16 cellular contexts compared by ENCODE assay signal in the genomic region with DNA sequence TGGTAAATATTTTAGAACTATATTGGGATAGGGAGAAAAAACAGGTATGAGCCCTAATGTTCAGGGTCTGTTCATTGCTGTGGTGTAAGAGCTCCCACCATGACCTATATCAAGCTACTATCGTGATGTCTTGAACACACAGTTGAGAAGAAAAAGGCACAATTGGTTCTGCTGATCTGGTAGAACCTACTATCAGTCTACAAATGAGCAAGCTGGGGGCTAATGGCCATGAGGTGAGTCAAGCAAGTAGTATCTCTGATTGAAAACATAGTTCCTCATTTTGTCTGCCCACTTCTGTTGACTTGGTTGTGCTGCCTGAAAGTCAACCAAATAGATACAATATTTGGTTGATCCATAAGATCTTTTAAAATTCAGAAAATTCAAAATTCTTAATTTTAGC.
"Had no signal": no experiment of that assay in that cellular context is flagged by ENCODE, and none has a peak within 500 bp of the region (broad histone marks: within the 10 kb centered on the region; RNA-seq: fewer than 3 reads in every experiment).

No MANE protein-coding gene starts in this region.

- H3K27me3 ChIP-seq: adrenal gland, neural progenitor cell, ovary, right lobe of liver, suprapubic skin had no signal

- DNase-seq: activated B cell treated with CpG ODN at 0.5 μM for 24 hours; activated CD4-positive, alpha-beta T cell treated with anti-CD3 and anti-CD28 coated beads for 48 hours; activated CD8-positive, alpha-beta T cell treated with anti-CD3 and anti-CD28 coated beads for 36 hours; activated effector memory CD4-positive, alpha-beta T cell treated with anti-CD3 and anti-CD28 coated beads, Interleukin-2, amount 50 U/mL, for 16 hours; activated T-cell treated with anti-CD3 and anti-CD28 coated beads, Interleukin-2, amount 50 U/mL, for 4 hours; adrenal gland; hippocampal formation; ovary; right lobe of liver; stimulated activated CD4-positive, alpha-beta T cell treated with anti-CD3 and anti-CD28 coated beads, Interleukin-4, amount 100 ng/mL, for 4 hours; stimulated activated CD8-positive, alpha-beta memory T cell treated with anti-CD3 and anti-CD28 coated beads, Interleukin-4, amount 100 ng/mL, for 48 hours; trophoblast cell had no signal

- H3K27ac ChIP-seq: adrenal gland, neural progenitor cell, ovary, right lobe of liver, suprapubic skin had no signal

- ATAC-seq: activated CD8-positive, alpha-beta T cell treated with anti-CD3 and anti-CD28 coated beads for 36 hours; activated T-cell treated with anti-CD3 and anti-CD28 coated beads, Interleukin-2, amount 50 U/mL, for 4 hours; left lobe of liver; right lobe of liver had no signal

- H3K4me3 ChIP-seq: adrenal gland, neural progenitor cell, ovary, right lobe of liver, smooth muscle cell, suprapubic skin had no signal

- H3K4me1 ChIP-seq: adrenal gland, neural progenitor cell, right lobe of liver, suprapubic skin had no signal

- H3K36me3 ChIP-seq: adrenal gland, neural progenitor cell, ovary, right lobe of liver, suprapubic skin had no signal

- H3K9me3 ChIP-seq: adrenal gland, ovary, right lobe of liver, suprapubic skin had no signal
